ENCODE assay signal across 14 cellular contexts in the genomic region with DNA sequence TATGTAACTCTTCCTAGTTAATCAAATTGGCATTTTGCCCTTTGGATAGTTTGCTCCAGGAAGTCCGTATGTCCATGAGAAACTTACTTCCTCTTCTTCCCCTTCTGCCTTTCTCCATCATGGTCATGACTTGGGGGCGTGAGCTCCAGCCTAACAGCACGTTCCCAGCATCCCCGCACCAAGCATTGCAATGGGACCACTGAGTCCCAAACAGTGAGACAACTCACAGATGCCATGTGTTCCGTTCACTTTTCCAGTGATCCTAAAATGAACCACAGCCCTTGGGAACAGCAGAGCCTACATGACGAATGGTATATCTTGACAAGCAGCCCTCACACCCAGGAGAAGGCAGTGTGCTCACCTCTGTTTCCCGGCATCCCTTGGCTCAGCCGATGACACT. TPM values are rescaled to one million over a fixed set of nuclear protein-coding genes. Genes with fewer than 3 reads are reported as not detected.
"Had no signal": no experiment of that assay in that cellular context is flagged by ENCODE, and none has a peak within 500 bp of the region (broad histone marks: within the 10 kb centered on the region; RNA-seq: fewer than 3 reads in every experiment).

No MANE protein-coding gene starts in this region.

- H3K4me3 ChIP-seq: heart left ventricle, spleen, upper lobe of left lung had no signal

- DNase-seq: activated CD8-positive, alpha-beta memory T cell treated with anti-CD3 and anti-CD28 coated beads, Interleukin-2, amount 10 ng/mL, durations not matched to agents 7 days and 5 days; activated gamma-delta T cell treated with Interleukin-2 at 50 U/mL for 16 hours; activated naive CD8-positive, alpha-beta T cell treated with anti-CD3 and anti-CD28 coated beads for 36 hours; activated T-cell treated with anti-CD3 and anti-CD28 coated beads, Interleukin-2, amount 50 U/mL, for 4 hours; left ventricle myocardium superior; retina; spleen; stimulated activated naive CD4-positive, alpha-beta T cell treated with Interleukin-2 at 50 U/mL for 16 hours; T-helper 17 cell had no signal

- H2AFZ ChIP-seq: parathyroid adenoma had no signal

- H3K36me3 ChIP-seq: heart left ventricle, spleen, upper lobe of left lung had no signal

- H3K9ac ChIP-seq: parathyroid adenoma had no signal

- H3K79me2 ChIP-seq: parathyroid adenoma had no signal

- H3K36me3 Mint-ChIP-seq: activated CD8-positive, alpha-beta memory T cell treated with anti-CD3 and anti-CD28 coated beads, Interleukin-2, amount 10 ng/mL, durations not matched to agents 7 days and 5 days; activated naive CD8-positive, alpha-beta T cell treated with anti-CD3 and anti-CD28 coated beads for 36 hours had no signal

- H3K27me3 ChIP-seq: upper lobe of left lung had no signal

- H3K4me3 Mint-ChIP-seq: activated CD8-positive, alpha-beta memory T cell treated with anti-CD3 and anti-CD28 coated beads, Interleukin-2, amount 10 ng/mL, durations not matched to agents 7 days and 5 days; activated naive CD8-positive, alpha-beta T cell treated with anti-CD3 and anti-CD28 coated beads for 36 hours; activated T-cell treated with anti-CD3 and anti-CD28 coated beads, Interleukin-2, amount 50 U/mL, for 4 hours; neural crest cell; T-helper 17 cell had no signal

- H3K27ac Mint-ChIP-seq: activated CD8-positive, alpha-beta memory T cell treated with anti-CD3 and anti-CD28 coated beads, Interleukin-2, amount 10 ng/mL, durations not matched to agents 7 days and 5 days; activated naive CD8-positive, alpha-beta T cell treated with anti-CD3 and anti-CD28 coated beads for 36 hours; T-helper 17 cell had no signal

- H3K9me3 Mint-ChIP-seq: activated naive CD8-positive, alpha-beta T cell treated with anti-CD3 and anti-CD28 coated beads for 36 hours; activated T-cell treated with anti-CD3 and anti-CD28 coated beads, Interleukin-2, amount 50 U/mL, for 4 hours; neural crest cell had no signal

- H3K4me1 Mint-ChIP-seq: activated CD8-positive, alpha-beta memory T cell treated with anti-CD3 and anti-CD28 coated beads, Interleukin-2, amount 10 ng/mL, durations not matched to agents 7 days and 5 days; activated naive CD8-positive, alpha-beta T cell treated with anti-CD3 and anti-CD28 coated beads for 36 hours had no signal

- H3K9me3 ChIP-seq: heart left ventricle, spleen, upper lobe of left lung had no signal

- H3K27ac ChIP-seq: parathyroid adenoma, spleen, upper lobe of left lung had no signal

- H3K4me1 ChIP-seq: parathyroid adenoma, spleen, upper lobe of left lung had no signal

- ATAC-seq: activated CD8-positive, alpha-beta memory T cell treated with anti-CD3 and anti-CD28 coated beads, Interleukin-2, amount 10 ng/mL, durations not matched to agents 7 days and 5 days; activated T-cell treated with anti-CD3 and anti-CD28 coated beads, Interleukin-2, amount 50 U/mL, for 4 hours; left ventricle myocardium superior; T-helper 17 cell had no signal

RNA-seq across cellular contexts. Expression of gene BTBD16, which starts 10.7 kb away (rescaled TPM):
- total RNA-seq: activated CD8-positive, alpha-beta memory T cell treated with anti-CD3 and anti-CD28 coated beads, Interleukin-2, amount 10 ng/mL, durations not matched to agents 7 days and 5 days; activated naive CD8-positive, alpha-beta T cell treated with anti-CD3 and anti-CD28 coated beads for 36 hours; activated T-cell treated with anti-CD3 and anti-CD28 coated beads, Interleukin-2, amount 50 U/mL, for 4 hours; frontal cortex; left ventricle myocardium superior; neural crest cell; spleen; T-helper 17 cell had no signal
- polyA plus RNA-seq: heart left ventricle had no signal
